ENCODE assay signal across 24 cellular contexts in the genomic region with DNA sequence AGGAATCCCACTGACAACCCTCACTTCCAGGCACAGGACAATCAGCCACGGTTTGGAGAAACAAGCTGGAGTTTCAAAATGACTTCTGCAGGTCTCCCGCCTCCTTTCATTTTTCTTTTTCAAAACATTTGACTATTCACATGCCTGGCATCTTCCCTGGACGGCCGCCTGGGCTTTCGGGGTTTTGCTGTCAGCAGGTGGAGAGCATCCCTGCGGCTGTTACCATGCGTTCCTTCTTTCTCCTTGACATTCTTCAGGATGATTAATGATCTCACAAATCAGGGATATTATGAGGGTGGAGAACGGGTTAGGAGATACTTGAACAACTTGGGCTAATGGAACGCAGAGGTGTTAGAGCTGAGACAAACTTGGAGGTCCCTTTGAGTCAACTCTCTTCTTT.
"Had no signal": no experiment of that assay in that cellular context is flagged by ENCODE, and none has a peak within 500 bp of the region (broad histone marks: within the 10 kb centered on the region; RNA-seq: fewer than 3 reads in every experiment).

No MANE protein-coding gene starts in this region.

- H3K27me3 ChIP-seq: colonic mucosa, dorsolateral prefrontal cortex, esophagus muscularis mucosa, esophagus squamous epithelium, foreskin keratinocyte, gastrocnemius medialis, gastroesophageal sphincter, heart left ventricle, heart right ventricle had no signal

- ATAC-seq: effector memory CD8-positive, alpha-beta T cell; esophagus mucosa; foreskin keratinocyte; gastrocnemius medialis; gastroesophageal sphincter; heart left ventricle; heart right ventricle had no signal

- H3K27ac ChIP-seq: colonic mucosa, coronary artery, dorsolateral prefrontal cortex, epithelial cell of prostate, esophagus muscularis mucosa, esophagus squamous epithelium, foreskin keratinocyte, gastrocnemius medialis, gastroesophageal sphincter, heart left ventricle, heart right ventricle had no signal

- H3K27ac Mint-ChIP-seq: dendritic cell treated with granulocyte-macrophage colony-stimulating factor and Interleukin-4, amounts not matched to agents 40 ng/mL and 50 ng/mL, for 4 days; effector memory CD8-positive, alpha-beta T cell; endodermal cell had no signal

- H3K36me3 ChIP-seq: colonic mucosa had no signal

- H3K4me3 Mint-ChIP-seq: dendritic cell treated with granulocyte-macrophage colony-stimulating factor and Interleukin-4, amounts not matched to agents 40 ng/mL and 50 ng/mL, for 4 days; effector memory CD8-positive, alpha-beta T cell; endodermal cell had no signal

- H3K4me1 ChIP-seq: colonic mucosa, esophagus muscularis mucosa, foreskin keratinocyte, gastroesophageal sphincter, heart left ventricle, heart right ventricle had no signal

- H3K9me3 ChIP-seq: colonic mucosa, esophagus muscularis mucosa, esophagus squamous epithelium, gastrocnemius medialis, gastroesophageal sphincter, heart left ventricle, heart right ventricle had no signal

- H3K9me3 Mint-ChIP-seq: dendritic cell treated with granulocyte-macrophage colony-stimulating factor and Interleukin-4, amounts not matched to agents 40 ng/mL and 50 ng/mL, for 4 days; effector memory CD8-positive, alpha-beta T cell had no signal

- DNase-seq: colonic mucosa; cortex of kidney; dermis blood vessel endothelial cell; dorsolateral prefrontal cortex; effector CD4-positive, alpha-beta T cell; effector CD8-positive, alpha-beta T cell; effector memory CD4-positive, alpha-beta T cell; effector memory CD8-positive, alpha-beta T cell; endodermal cell; erythroblast; esophagus squamous epithelium; foreskin fibroblast; foreskin keratinocyte; foreskin melanocyte; gastrocnemius medialis; glutamatergic neuron; heart left ventricle; heart right ventricle had no signal

- H3K4me1 Mint-ChIP-seq: endodermal cell had no signal

- H3K27me3 Mint-ChIP-seq: dendritic cell treated with granulocyte-macrophage colony-stimulating factor and Interleukin-4, amounts not matched to agents 40 ng/mL and 50 ng/mL, for 4 days had no signal

- H3K4me3 ChIP-seq: colonic mucosa, coronary artery, dorsolateral prefrontal cortex, esophagus muscularis mucosa, esophagus squamous epithelium, gastrocnemius medialis, gastroesophageal sphincter, heart left ventricle, heart right ventricle had no signal
